Comparison of ENCODE assay signal across 18 cellular contexts in the genomic region with DNA sequence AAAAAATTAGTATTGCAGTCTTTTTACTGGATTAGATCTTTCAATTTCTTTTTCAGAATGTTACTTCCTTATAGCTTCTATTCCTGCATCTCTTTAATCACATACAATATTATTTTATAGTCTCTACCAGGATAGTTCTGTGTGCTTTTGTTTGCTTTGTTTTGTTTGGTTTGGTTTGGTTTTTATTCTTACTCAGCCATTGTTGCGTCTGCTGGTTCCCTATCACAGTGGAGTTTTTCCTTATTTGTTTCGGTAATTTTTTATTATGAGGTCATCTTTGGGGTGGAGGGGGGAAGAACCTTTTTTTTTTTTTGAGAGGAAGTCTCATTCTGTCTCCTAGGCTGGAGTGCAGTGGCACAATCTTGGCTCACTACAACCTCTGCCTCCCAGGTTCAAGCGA. TPM values are rescaled to one million over a fixed set of nuclear protein-coding genes. Genes with fewer than 3 reads are reported as not detected.
"Had no signal": no experiment of that assay in that cellular context is flagged by ENCODE, and none has a peak within 500 bp of the region (broad histone marks: within the 10 kb centered on the region; RNA-seq: fewer than 3 reads in every experiment).

No MANE protein-coding gene starts in this region.

- DNase-seq: activated CD4-positive, alpha-beta T cell treated with anti-CD3 and anti-CD28 coated beads for 1 hour; activated CD4-positive, alpha-beta T cell treated with anti-CD3 and anti-CD28 coated beads, Interleukin-2, amount 50 U/mL, for 1 hour; activated CD8-positive, alpha-beta T cell treated with anti-CD3 and anti-CD28 coated beads, Interleukin-2, amount 10 ng/mL, durations not matched to agents 7 days and 5 days; activated T-cell treated with anti-CD3 and anti-CD28 coated beads, Interleukin-2, amount 50 U/mL, for 1 hour; aorta; brain microvascular endothelial cell; caudate nucleus; dorsolateral prefrontal cortex; glutamatergic neuron; kidney glomerular epithelial cell; left ventricle myocardium inferior; natural killer cell; stimulated activated CD4-positive, alpha-beta T cell treated with anti-CD3 and anti-CD28 coated beads, Interleukin-4, amount 100 ng/mL, for 24 hours; stimulated activated naive CD4-positive, alpha-beta T cell treated with Interleukin-2 at 50 U/mL for 16 hours had no signal

- H3K4me3 Mint-ChIP-seq: activated CD8-positive, alpha-beta T cell treated with anti-CD3 and anti-CD28 coated beads, Interleukin-2, amount 10 ng/mL, durations not matched to agents 7 days and 5 days; natural killer cell had no signal

- H3K27ac ChIP-seq: brain microvascular endothelial cell, dorsolateral prefrontal cortex, esophagus muscularis mucosa, hepatocyte, left ventricle myocardium inferior had no signal

- H3K36me3 Mint-ChIP-seq: activated naive CD4-positive, alpha-beta T cell treated with anti-CD3 and anti-CD28 coated beads, Interleukin-2, amount 50 U/mL, for 72 hours; natural killer cell had no signal

- H3K27ac Mint-ChIP-seq: activated CD8-positive, alpha-beta T cell treated with anti-CD3 and anti-CD28 coated beads, Interleukin-2, amount 10 ng/mL, durations not matched to agents 7 days and 5 days; natural killer cell; progenitor cell of endocrine pancreas had no signal

- H3K9me3 ChIP-seq: esophagus muscularis mucosa, left ventricle myocardium inferior had no signal

- H3K27me3 Mint-ChIP-seq: progenitor cell of endocrine pancreas had no signal

- H3K4me3 ChIP-seq: dorsolateral prefrontal cortex, esophagus muscularis mucosa, hepatocyte, left ventricle myocardium inferior had no signal

- H3K36me3 ChIP-seq: brain microvascular endothelial cell, esophagus muscularis mucosa, left ventricle myocardium inferior had no signal

- H3K4me1 Mint-ChIP-seq: natural killer cell had no signal

- H3K27me3 ChIP-seq: brain microvascular endothelial cell, hepatocyte had no signal

- ATAC-seq: activated CD8-positive, alpha-beta T cell treated with anti-CD3 and anti-CD28 coated beads, Interleukin-2, amount 10 ng/mL, durations not matched to agents 7 days and 5 days; activated naive CD4-positive, alpha-beta T cell treated with anti-CD3 and anti-CD28 coated beads, Interleukin-2, amount 50 U/mL, for 72 hours; natural killer cell had no signal

- H3K4me1 ChIP-seq: esophagus muscularis mucosa, left ventricle myocardium inferior had no signal

- H3K9me3 Mint-ChIP-seq: activated naive CD4-positive, alpha-beta T cell treated with anti-CD3 and anti-CD28 coated beads, Interleukin-2, amount 50 U/mL, for 72 hours; natural killer cell had no signal

RNA-seq across cellular contexts. Expression of a gene that starts 9.0 kb away (rescaled TPM):
- total RNA-seq: natural killer cell had no signal
